ENCODE assay signal across 8 cellular contexts in the genomic region with DNA sequence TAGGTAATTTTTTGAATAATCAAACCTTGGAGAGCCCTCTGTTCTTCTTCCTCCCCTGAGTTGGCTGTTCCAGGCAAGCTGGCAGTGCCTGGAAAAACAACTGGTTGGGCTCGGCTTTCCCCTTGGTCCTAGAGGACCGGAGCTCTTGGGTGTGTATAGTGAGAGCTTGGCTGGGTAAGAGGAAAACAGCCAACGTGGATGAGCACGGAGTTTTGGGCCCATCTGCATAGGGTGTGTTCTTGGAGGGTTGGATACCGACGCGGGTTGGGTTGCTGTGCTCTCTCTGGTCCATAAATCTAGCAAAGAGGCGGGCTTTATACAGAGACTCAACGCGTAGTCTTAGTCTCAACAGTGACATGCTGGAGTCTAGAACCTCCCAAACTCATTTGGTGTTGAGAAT. TPM values are rescaled to one million over a fixed set of nuclear protein-coding genes. Genes with fewer than 3 reads are reported as not detected.
A peak's percentile ranks its signal among the peaks of the same experiment; 100 is the strongest.
DNase-seq lines count a peak whose midpoint lies in the region; ATAC-seq and TF ChIP-seq lines count a peak whose summit lies in the region.

No MANE protein-coding gene starts in this region.

- TF ChIP-seq CTCF in body of pancreas (IDR thresholded peaks at IDR 0.05), result no peak
- TF ChIP-seq CTCF in upper lobe of left lung (IDR thresholded peaks at IDR 0.05), result no peak

- H3K4me1 ChIP-seq in body of pancreas, result peaks cover 25% of the 10 kb centered on the region
- H3K4me1 ChIP-seq in upper lobe of left lung, result peaks cover 54 to 56% (median 54%) of the 10 kb centered on the region in 4 donors

- H3K27ac ChIP-seq in body of pancreas, result peak overlapping the region in 3 of 4 donors; percentile 3 to 10 (median 5)
- peak overlapping the region in 3 of 4 donors; percentile 70 to 85 (median 75) for H3K27ac ChIP-seq in upper lobe of left lung

- TF ChIP-seq POLR2A in body of pancreas (IDR thresholded peaks at IDR 0.05), result no peak
- no peak for TF ChIP-seq POLR2A in upper lobe of left lung (IDR thresholded peaks at IDR 0.05)

- H3K36me3 ChIP-seq in body of pancreas (replicated peaks in 1 of 2; ENCODE audit: insufficient read depth in 1 of 2, low read depth in 2 of 2) (no peaks in the 10 kb centered on the region), upper lobe of left lung (no peaks in the 10 kb centered on the region)

- WGBS in body of pancreas, 2 donors, result 34 to 43% methylated on average over 10 of the region's 10 CpGs
- WGBS in upper lobe of left lung, 2 donors, result 44 to 51% methylated on average over 10 of the region's 10 CpGs

- ATAC-seq in body of pancreas (peak; percentile 80), left colon (peak; percentile 78), upper lobe of left lung (ENCODE audit: low FRiP score in 2 of 2) (peak; percentile 41 to 72), GM21576 (IDR thresholded peaks at IDR 0.05; ENCODE audit: unreplicated experiment) (no peak), GM21825 (IDR thresholded peaks at IDR 0.05; ENCODE audit: unreplicated experiment) (no peak)

- intact Hi-C loops in body of pancreas (cut with DNase I), result no loop called here
- intact Hi-C loops in left colon (cut with DNase I, micrococcal nuclease), result no loop called here

- peak; percentile 31 for DNase-seq in NCI-H1092 (lab: John Stamatoyannopoulos, UW)
- DNase-seq in body of pancreas, result peak; percentile 66 to 79 (median 72)
- DNase-seq in left colon, result peak; percentile 44 to 76
- peak in 1 of 2 donors; percentile 72 for DNase-seq in upper lobe of left lung
- DNase-seq in DMS79 (lab: John Stamatoyannopoulos, UW), result no peak
- no peak for DNase-seq in HK-2 (ENCODE audit: unreplicated experiment)

- TF ChIP-seq EP300 in upper lobe of left lung (IDR thresholded peaks at IDR 0.05), result no peak

- H3K4me3 ChIP-seq in body of pancreas (no peak overlapping the region), upper lobe of left lung (no peak overlapping the region)

- H3K9me3 ChIP-seq in body of pancreas, result no peaks in the 10 kb centered on the region
- no peaks in the 10 kb centered on the region for H3K9me3 ChIP-seq in upper lobe of left lung

- H3K27me3 ChIP-seq in body of pancreas, result no peaks in the 10 kb centered on the region
- H3K27me3 ChIP-seq in upper lobe of left lung, result no peaks in the 10 kb centered on the region

RNA-seq across cellular contexts. Expression of a gene that starts 23.2 kb away (rescaled TPM):
- total RNA-seq in body of pancreas, result 1 to 10 TPM; 2.0 to 2.1 TPM
- 10 to 100 TPM in 1 of 2 donors, 1 to 10 TPM in 1; 3.2 to 11.9 TPM for total RNA-seq in left colon
- total RNA-seq in upper lobe of left lung, result 10 to 100 TPM in 3 of 6 donors, 1 to 10 TPM in 3; 3.4 to 17.8 (median 9.8) TPM

RNA-seq across cellular contexts. Expression of a gene that starts 46.9 kb away (rescaled TPM):
- total RNA-seq in body of pancreas, result 10 to 100 TPM in 1 of 2 donors, 1 to 10 TPM in 1; 2.6 to 10.6 TPM
- total RNA-seq in left colon, result 1 to 10 TPM; 3.2 to 4.0 TPM
- 10 to 100 TPM in 2 of 6 donors, 1 to 10 TPM in 4; 3.2 to 21.0 (median 8.1) TPM for total RNA-seq in upper lobe of left lung

Comparison
In these comparisons a context has a peak if more than half of its experiments do, and no peak if none do; other contexts are left out.
1. DNase-seq: peak in NCI-H1092 (single experiment), body of pancreas (4 of 4) and left colon (2 of 2); none in DMS79 (single experiment) and HK-2 (single experiment).
2. ATAC-seq: peak in body of pancreas (single experiment), left colon (single experiment) and upper lobe of left lung (2 of 2); none in GM21576 (single experiment) and GM21825 (single experiment).